ENCODE assay signal across 1 cellular context in genomic region chr7:155448632-155449007, GRCh38.
TF ChIP-seq lines count a peak whose summit lies in the region.

No MANE protein-coding gene starts in this region.

TF ChIP-seq in WTC11, 78 proteins besides CTCF, POLR2A, EP300 and RAD21 (continued from another document):
- no peak for TF ChIP-seq ZNF532 (CRISPR knock-in tag; IDR thresholded peaks at IDR 0.05; ENCODE audit: borderline replicate concordance)
- TF ChIP-seq PRDM15 (CRISPR knock-in tag; IDR thresholded peaks at IDR 0.05): no peak
- no peak for TF ChIP-seq FOXK1 (CRISPR knock-in tag; IDR thresholded peaks at IDR 0.05)
- no peak for TF ChIP-seq AFF4 (CRISPR knock-in tag; IDR thresholded peaks at IDR 0.05; ENCODE audit: borderline replicate concordance)
- no peak for TF ChIP-seq ZNF512 (CRISPR knock-in tag; IDR thresholded peaks at IDR 0.05; ENCODE audit: borderline replicate concordance)
- TF ChIP-seq ZNF317 (CRISPR knock-in tag; IDR thresholded peaks at IDR 0.05; ENCODE audit: borderline replicate concordance, low read depth): no peak
